ENCODE assay signal across 13 cellular contexts in genomic region chr21:43318841-43319781, GRCh38.
DNase-seq lines count a peak whose midpoint lies in the region; ATAC-seq and TF ChIP-seq lines count a peak whose summit lies in the region.
"Had no signal": no experiment of that assay in that cellular context is flagged by ENCODE, and none has a peak within 500 bp of the region (broad histone marks: within the 10 kb centered on the region; RNA-seq: fewer than 3 reads in every experiment).

No MANE protein-coding gene starts in this region.

- H3K79me2 ChIP-seq in hepatocyte, result no peaks in the 10 kb centered on the region

- H3K27ac Mint-ChIP-seq in stimulated activated naive CD8-positive, alpha-beta T cell treated with anti-CD3 and anti-CD28 coated beads, Interleukin-15, amount 100 ng/mL, for 72 hours, result no peak overlapping the region
- H3K27ac Mint-ChIP-seq: CD8-positive, alpha-beta T cell had no signal

- no peaks in the 10 kb centered on the region for H3K27me3 ChIP-seq in SJCRH30
- no peaks in the 10 kb centered on the region for H3K27me3 ChIP-seq in hepatocyte

- H2AFZ ChIP-seq in hepatocyte, result no peak overlapping the region

- ATAC-seq in stimulated activated naive CD8-positive, alpha-beta T cell treated with anti-CD3 and anti-CD28 coated beads, Interleukin-15, Interleukin-2, amounts not matched to agents 100 U/mL and 50 U/mL, for 24 hours, result peak; percentile 10
- ATAC-seq in stimulated activated naive CD8-positive, alpha-beta T cell treated with anti-CD3 and anti-CD28 coated beads, Interleukin-15, amount 100 ng/mL, for 72 hours, result no peak
- no peak for ATAC-seq in GM19328 (IDR thresholded peaks at IDR 0.05; ENCODE audit: unreplicated experiment)
- ATAC-seq: CD8-positive, alpha-beta T cell; left lung had no signal

- peaks cover 23% of the 10 kb centered on the region for H3K4me1 ChIP-seq in SJCRH30
- peaks cover 32% of the 10 kb centered on the region for H3K4me1 ChIP-seq in hepatocyte (ENCODE audit: insufficient read depth)

- 63% methylated on average over 32 of the region's 32 CpGs for WGBS in hepatocyte (ENCODE audit: low lambda C conversion rate, missing lambda C conversion rate)

- no peak overlapping the region for H3K4me2 ChIP-seq in hepatocyte

- no peaks in the 10 kb centered on the region for H3K9me2 ChIP-seq in hepatocyte (replicated peaks; ENCODE audit: insufficient read depth)

- H3K9me3 ChIP-seq in SJCRH30 (replicated peaks), result no peaks in the 10 kb centered on the region
- no peaks in the 10 kb centered on the region for H3K9me3 ChIP-seq in hepatocyte (ENCODE audit: low read depth)

- no peak overlapping the region for H3K4me3 Mint-ChIP-seq in stimulated activated naive CD8-positive, alpha-beta T cell treated with anti-CD3 and anti-CD28 coated beads, Interleukin-15, amount 100 ng/mL, for 72 hours
- H3K4me3 Mint-ChIP-seq: CD8-positive, alpha-beta T cell had no signal

- H4K20me1 ChIP-seq in hepatocyte (ENCODE audit: insufficient read depth, poor library complexity, severe bottlenecking), result no peaks in the 10 kb centered on the region

- H3K27ac ChIP-seq in SJCRH30 (no peak overlapping the region; the same call in 1 of the 2 replicates), hepatocyte (peak overlapping the region; percentile 92)
- H3K27ac ChIP-seq: coronary artery, left lung had no signal

- peak overlapping the region; percentile 11; the same call in 1 of the 2 replicates for H3K4me3 ChIP-seq in SJCRH30
- H3K4me3 ChIP-seq in hepatocyte, result no peak overlapping the region
- H3K4me3 ChIP-seq: coronary artery, left lung had no signal

- peaks cover 19% of the 10 kb centered on the region for H3K27me3 Mint-ChIP-seq in stimulated activated naive CD8-positive, alpha-beta T cell treated with anti-CD3 and anti-CD28 coated beads, Interleukin-15, amount 100 ng/mL, for 72 hours

- no peak for TF ChIP-seq CTCF in hepatocyte (IDR thresholded peaks at IDR 0.05; ENCODE audit: poor library complexity)

- DNase-seq in stimulated activated naive CD8-positive, alpha-beta T cell treated with anti-CD3 and anti-CD28 coated beads, Interleukin-15, Interleukin-2, amounts not matched to agents 100 U/mL and 50 U/mL, for 24 hours, result no peak
- DNase-seq in stimulated activated naive CD8-positive, alpha-beta T cell treated with anti-CD3 and anti-CD28 coated beads, Interleukin-15, amount 100 ng/mL, for 72 hours, result no peak
- DNase-seq in SJCRH30 (peak; percentile 75 to 77), hepatocyte (ENCODE audit: low spot score) (peak; percentile 72), HCEC 1CT (no peak), GOT3 (lab: John Stamatoyannopoulos, UW) (no peak), GM19240 (ENCODE audit: insufficient read length, low spot score) (no peak)
- DNase-seq: activated CD4-positive, alpha-beta T cell treated with anti-CD3 and anti-CD28 coated beads, Interleukin-2, amount 50 U/mL, for 48 hours; CD8-positive, alpha-beta T cell; H7 had no signal

- no peaks in the 10 kb centered on the region for H3K9me3 Mint-ChIP-seq in stimulated activated naive CD8-positive, alpha-beta T cell treated with anti-CD3 and anti-CD28 coated beads, Interleukin-15, amount 100 ng/mL, for 72 hours

- H3K4me1 Mint-ChIP-seq in stimulated activated naive CD8-positive, alpha-beta T cell treated with anti-CD3 and anti-CD28 coated beads, Interleukin-15, amount 100 ng/mL, for 72 hours, result peaks cover 16% of the 10 kb centered on the region

- H3K36me3 ChIP-seq in SJCRH30 (no peaks in the 10 kb centered on the region), hepatocyte (replicated peaks; ENCODE audit: insufficient read depth, low read depth) (no peaks in the 10 kb centered on the region)
- H3K36me3 ChIP-seq: left lung had no signal

Comparison
In these comparisons a context has a peak if more than half of its experiments do, and no peak if none do; other contexts are left out.
1. DNase-seq: peak in SJCRH30 (2 of 2) and hepatocyte (single experiment); none in stimulated activated naive CD8-positive, alpha-beta T cell treated with anti-CD3 and anti-CD28 coated beads, Interleukin-15, Interleukin-2, amounts not matched to agents 100 U/mL and 50 U/mL, for 24 hours (single experiment), stimulated activated naive CD8-positive, alpha-beta T cell treated with anti-CD3 and anti-CD28 coated beads, Interleukin-15, amount 100 ng/mL, for 72 hours (0 of 2), HCEC 1CT (single experiment), GOT3 (single experiment) and GM19240 (single experiment).